In genomic region chr10:30493609-30494530, GRCh38 we compare ENCODE assay signal across 9 cellular contexts. TPM values are rescaled to one million over a fixed set of nuclear protein-coding genes. Genes with fewer than 3 reads are reported as not detected.
DNase-seq lines count a peak whose midpoint lies in the region; ATAC-seq lines count a peak whose summit lies in the region.
"Had no signal": no experiment of that assay in that cellular context is flagged by ENCODE, and none has a peak within 500 bp of the region (broad histone marks: within the 10 kb centered on the region; RNA-seq: fewer than 3 reads in every experiment).

No MANE protein-coding gene starts in this region.

- peak in 1 of 2 donors; percentile 3 for DNase-seq in activated T-cell treated with anti-CD3 and anti-CD28 coated beads, Interleukin-2, amount 50 U/mL, for 72 hours
- DNase-seq in activated T-cell treated with anti-CD3 and anti-CD28 coated beads, Interleukin-2, amount 50 U/mL, for 24 hours = no peak
- peak; percentile 19 for DNase-seq in T1000 (lab: John Stamatoyannopoulos, UW)
- peak; percentile 47 for DNase-seq in hepatic stellate cell (ENCODE audit: low spot score)
- DNase-seq in ureter (ENCODE audit: low spot score) = peak; percentile 67
- DNase-seq in SW 1271 (lab: John Stamatoyannopoulos, UW) = no peak

- H3K4me3 Mint-ChIP-seq in activated T-cell treated with anti-CD3 and anti-CD28 coated beads, Interleukin-2, amount 50 U/mL, for 72 hours = no peak overlapping the region
- H3K4me3 Mint-ChIP-seq in activated T-cell treated with anti-CD3 and anti-CD28 coated beads, Interleukin-2, amount 50 U/mL, for 24 hours = no peak overlapping the region
- H3K4me3 Mint-ChIP-seq: activated naive CD8-positive, alpha-beta T cell had no signal

- no peaks in the 10 kb centered on the region for H3K9me3 Mint-ChIP-seq in activated T-cell treated with anti-CD3 and anti-CD28 coated beads, Interleukin-2, amount 50 U/mL, for 72 hours
- H3K9me3 Mint-ChIP-seq in activated T-cell treated with anti-CD3 and anti-CD28 coated beads, Interleukin-2, amount 50 U/mL, for 24 hours = no peaks in the 10 kb centered on the region

- ATAC-seq in activated T-cell treated with anti-CD3 and anti-CD28 coated beads, Interleukin-2, amount 50 U/mL, for 72 hours (replicated peaks in 1 of 2) = peak; percentile 53 to 67
- ATAC-seq in HG02943 (IDR thresholded peaks at IDR 0.05; ENCODE audit: low read depth, unreplicated experiment) (peak; percentile 54), HG02970 (IDR thresholded peaks at IDR 0.05; ENCODE audit: low FRiP score, unreplicated experiment) (no peak)

- H3K36me3 Mint-ChIP-seq in activated T-cell treated with anti-CD3 and anti-CD28 coated beads, Interleukin-2, amount 50 U/mL, for 72 hours (ENCODE audit: insufficient read depth in 2 of 2) = no peaks in the 10 kb centered on the region
- H3K36me3 Mint-ChIP-seq in activated T-cell treated with anti-CD3 and anti-CD28 coated beads, Interleukin-2, amount 50 U/mL, for 24 hours (ENCODE audit: low read depth) = no peaks in the 10 kb centered on the region

- H3K27me3 Mint-ChIP-seq in activated T-cell treated with anti-CD3 and anti-CD28 coated beads, Interleukin-2, amount 50 U/mL, for 72 hours (ENCODE audit: low read depth) = peaks cover under 1% of the 10 kb centered on the region
- H3K27me3 Mint-ChIP-seq in activated T-cell treated with anti-CD3 and anti-CD28 coated beads, Interleukin-2, amount 50 U/mL, for 24 hours = no peaks in the 10 kb centered on the region
- H3K27me3 Mint-ChIP-seq: activated naive CD8-positive, alpha-beta T cell had no signal

- H3K4me1 Mint-ChIP-seq in activated T-cell treated with anti-CD3 and anti-CD28 coated beads, Interleukin-2, amount 50 U/mL, for 72 hours (ENCODE audit: low read depth) = peaks cover 60% of the 10 kb centered on the region
- peaks cover 49% of the 10 kb centered on the region for H3K4me1 Mint-ChIP-seq in activated T-cell treated with anti-CD3 and anti-CD28 coated beads, Interleukin-2, amount 50 U/mL, for 24 hours (ENCODE audit: low read depth)

- no peak overlapping the region for H3K27ac Mint-ChIP-seq in activated T-cell treated with anti-CD3 and anti-CD28 coated beads, Interleukin-2, amount 50 U/mL, for 72 hours
- H3K27ac Mint-ChIP-seq in activated T-cell treated with anti-CD3 and anti-CD28 coated beads, Interleukin-2, amount 50 U/mL, for 24 hours = no peak overlapping the region
- H3K27ac Mint-ChIP-seq: activated naive CD8-positive, alpha-beta T cell had no signal

RNA-seq across cellular contexts. Expression of gene MAP3K8, which starts 59.9 kb away (rescaled TPM):
- total RNA-seq in activated T-cell treated with anti-CD3 and anti-CD28 coated beads, Interleukin-2, amount 50 U/mL, for 72 hours = 10 to 100 TPM; 27.0 to 41.1 TPM
- total RNA-seq in ureter = 42.8 TPM

Comparison
In these comparisons a context has a peak if more than half of its experiments do, and no peak if none do; other contexts are left out.
1. DNase-seq: peak in T1000 (single experiment), hepatic stellate cell (single experiment) and ureter (single experiment); none in activated T-cell treated with anti-CD3 and anti-CD28 coated beads, Interleukin-2, amount 50 U/mL, for 24 hours (single experiment) and SW 1271 (0 of 2).